ENCODE assay signal across 27 cellular contexts in the genomic region with DNA sequence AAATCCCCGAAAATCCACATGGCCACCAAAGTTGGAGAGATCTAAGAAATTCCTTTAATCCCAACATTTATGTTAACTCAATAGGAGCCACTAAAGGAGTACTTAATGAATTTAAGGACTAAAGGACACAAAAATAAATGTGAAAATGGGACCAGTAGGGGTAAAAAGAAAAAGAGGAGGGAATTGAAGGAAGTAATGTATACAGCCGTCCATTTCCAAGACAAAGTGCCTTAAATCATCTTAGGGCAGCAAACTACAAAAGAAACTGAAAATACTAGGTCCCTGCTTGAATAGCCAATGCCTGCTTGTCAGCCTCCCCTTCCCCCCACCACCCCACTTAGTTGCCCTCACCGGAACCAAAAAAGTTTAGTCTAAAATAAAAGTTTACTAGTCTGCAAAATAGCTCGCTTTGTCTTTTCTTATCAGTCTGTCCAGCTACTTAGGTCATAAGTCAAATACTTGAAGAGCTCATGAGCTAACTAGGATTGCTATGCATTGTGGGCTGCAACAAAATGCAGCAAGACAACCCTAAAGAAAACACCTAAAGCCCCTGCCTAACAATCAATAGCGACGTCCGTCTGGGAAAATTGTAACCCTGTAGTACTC.
"Had no signal": no experiment of that assay in that cellular context is flagged by ENCODE, and none has a peak within 500 bp of the region (broad histone marks: within the 10 kb centered on the region; RNA-seq: fewer than 3 reads in every experiment).

No MANE protein-coding gene starts in this region.

- H3K27ac ChIP-seq: brain microvascular endothelial cell, cardiac muscle cell, KMS-11 had no signal

- H3K36me3 Mint-ChIP-seq: activated CD8-positive, alpha-beta memory T cell treated with anti-CD3 and anti-CD28 coated beads, Interleukin-2, amount 10 ng/mL, durations not matched to agents 7 days and 5 days; activated naive CD4-positive, alpha-beta T cell treated with anti-CD3 and anti-CD28 coated beads, Interleukin-2, amount 50 U/mL, for 24 hours; IgD-negative memory B cell had no signal

- H3K36me3 ChIP-seq: brain microvascular endothelial cell, cardiac muscle cell had no signal

- DNase-seq: activated B cell treated with CpG ODN at 0.5 μM for 24 hours; activated CD4-positive, alpha-beta T cell treated with anti-CD3 and anti-CD28 coated beads for 1 hour; activated CD4-positive, alpha-beta T cell treated with anti-CD3 and anti-CD28 coated beads, Interleukin-2, amount 10 ng/mL, durations not matched to agents 24 days and 14 days; activated CD4-positive, alpha-beta T cell treated with anti-CD3 and anti-CD28 coated beads, Interleukin-2, amount 50 U/mL, for 48 hours; activated CD8-positive, alpha-beta memory T cell treated with anti-CD3 and anti-CD28 coated beads, Interleukin-2, amount 10 ng/mL, durations not matched to agents 7 days and 5 days; activated effector memory CD4-positive, alpha-beta T cell treated with Interleukin-2 at 50 U/mL for 16 hours; activated naive CD4-positive, alpha-beta T cell; activated T-cell treated with anti-CD3 and anti-CD28 coated beads, Interleukin-2, amount 50 U/mL, for 24 hours; amygdala; brain microvascular endothelial cell; MV-4-11; NCI-H1092 treated with DMSO at 0.1 percent for 48 hours; NCI-H1417 treated with DMSO at 0.1 percent for 48 hours; NCI-H1694; NCI-H2029; NCI-H345; NCI-H510A; NCI-H69; SHP77; T-helper 17 cell; T-helper 9 cell had no signal

- H3K4me1 Mint-ChIP-seq: activated B cell treated with CpG ODN at 0.5 μM for 24 hours; activated CD4-positive, alpha-beta T cell treated with anti-CD3 and anti-CD28 coated beads, Interleukin-2, amount 10 ng/mL, durations not matched to agents 24 days and 14 days; activated CD8-positive, alpha-beta memory T cell treated with anti-CD3 and anti-CD28 coated beads, Interleukin-2, amount 10 ng/mL, durations not matched to agents 7 days and 5 days; T-helper 17 cell had no signal

- H3K27ac Mint-ChIP-seq: activated B cell treated with CpG ODN at 0.5 μM for 24 hours; activated CD4-positive, alpha-beta T cell treated with anti-CD3 and anti-CD28 coated beads, Interleukin-2, amount 10 ng/mL, durations not matched to agents 24 days and 14 days; activated CD8-positive, alpha-beta memory T cell treated with anti-CD3 and anti-CD28 coated beads, Interleukin-2, amount 10 ng/mL, durations not matched to agents 7 days and 5 days; activated naive CD4-positive, alpha-beta T cell treated with anti-CD3 and anti-CD28 coated beads, Interleukin-2, amount 50 U/mL, for 24 hours; activated T-cell treated with anti-CD3 and anti-CD28 coated beads, Interleukin-2, amount 50 U/mL, for 24 hours; activated T-helper 1 cell treated with anti-CD3 and anti-CD28 coated beads, Interleukin-12 subunit alpha, Interleukin-12 subunit beta, Interleukin-2, Interleukin-4 antibody, amounts not matched to agents 30 ng/mL and 10 ng/mL and 1 ng/mL, durations not matched to agents 14 hours and 24 hours and 36 hours; IgD-negative memory B cell; T-helper 17 cell had no signal

- H3K27me3 ChIP-seq: brain microvascular endothelial cell, cardiac muscle cell had no signal

- H3K27me3 Mint-ChIP-seq: activated naive CD4-positive, alpha-beta T cell treated with anti-CD3 and anti-CD28 coated beads, Interleukin-2, amount 50 U/mL, for 24 hours had no signal

- ATAC-seq: activated CD8-positive, alpha-beta memory T cell treated with anti-CD3 and anti-CD28 coated beads, Interleukin-2, amount 10 ng/mL, durations not matched to agents 7 days and 5 days; PC-3; T-helper 17 cell had no signal

- H3K4me3 Mint-ChIP-seq: activated B cell treated with CpG ODN at 0.5 μM for 24 hours; activated CD4-positive, alpha-beta T cell treated with anti-CD3 and anti-CD28 coated beads, Interleukin-2, amount 10 ng/mL, durations not matched to agents 24 days and 14 days; activated CD8-positive, alpha-beta memory T cell treated with anti-CD3 and anti-CD28 coated beads, Interleukin-2, amount 10 ng/mL, durations not matched to agents 7 days and 5 days; activated naive CD4-positive, alpha-beta T cell treated with anti-CD3 and anti-CD28 coated beads, Interleukin-2, amount 50 U/mL, for 24 hours; activated T-cell treated with anti-CD3 and anti-CD28 coated beads, Interleukin-2, amount 50 U/mL, for 24 hours; activated T-helper 1 cell treated with anti-CD3 and anti-CD28 coated beads, Interleukin-12 subunit alpha, Interleukin-12 subunit beta, Interleukin-2, Interleukin-4 antibody, amounts not matched to agents 30 ng/mL and 10 ng/mL and 1 ng/mL, durations not matched to agents 14 hours and 24 hours and 36 hours; IgD-negative memory B cell; T-helper 17 cell had no signal

- H3K9ac ChIP-seq: KMS-11 had no signal

- H3K4me3 ChIP-seq: cardiac muscle cell had no signal

- H3K9me3 Mint-ChIP-seq: activated B cell treated with CpG ODN at 0.5 μM for 24 hours; activated CD4-positive, alpha-beta T cell treated with anti-CD3 and anti-CD28 coated beads, Interleukin-2, amount 10 ng/mL, durations not matched to agents 24 days and 14 days; activated naive CD4-positive, alpha-beta T cell treated with anti-CD3 and anti-CD28 coated beads, Interleukin-2, amount 50 U/mL, for 24 hours; activated T-cell treated with anti-CD3 and anti-CD28 coated beads, Interleukin-2, amount 50 U/mL, for 24 hours; activated T-helper 1 cell treated with anti-CD3 and anti-CD28 coated beads, Interleukin-12 subunit alpha, Interleukin-12 subunit beta, Interleukin-2, Interleukin-4 antibody, amounts not matched to agents 30 ng/mL and 10 ng/mL and 1 ng/mL, durations not matched to agents 14 hours and 24 hours and 36 hours; IgD-negative memory B cell had no signal

- H3K4me2 ChIP-seq: KMS-11 had no signal
